ENCODE assay signal across 1 cellular context in the genomic region with DNA sequence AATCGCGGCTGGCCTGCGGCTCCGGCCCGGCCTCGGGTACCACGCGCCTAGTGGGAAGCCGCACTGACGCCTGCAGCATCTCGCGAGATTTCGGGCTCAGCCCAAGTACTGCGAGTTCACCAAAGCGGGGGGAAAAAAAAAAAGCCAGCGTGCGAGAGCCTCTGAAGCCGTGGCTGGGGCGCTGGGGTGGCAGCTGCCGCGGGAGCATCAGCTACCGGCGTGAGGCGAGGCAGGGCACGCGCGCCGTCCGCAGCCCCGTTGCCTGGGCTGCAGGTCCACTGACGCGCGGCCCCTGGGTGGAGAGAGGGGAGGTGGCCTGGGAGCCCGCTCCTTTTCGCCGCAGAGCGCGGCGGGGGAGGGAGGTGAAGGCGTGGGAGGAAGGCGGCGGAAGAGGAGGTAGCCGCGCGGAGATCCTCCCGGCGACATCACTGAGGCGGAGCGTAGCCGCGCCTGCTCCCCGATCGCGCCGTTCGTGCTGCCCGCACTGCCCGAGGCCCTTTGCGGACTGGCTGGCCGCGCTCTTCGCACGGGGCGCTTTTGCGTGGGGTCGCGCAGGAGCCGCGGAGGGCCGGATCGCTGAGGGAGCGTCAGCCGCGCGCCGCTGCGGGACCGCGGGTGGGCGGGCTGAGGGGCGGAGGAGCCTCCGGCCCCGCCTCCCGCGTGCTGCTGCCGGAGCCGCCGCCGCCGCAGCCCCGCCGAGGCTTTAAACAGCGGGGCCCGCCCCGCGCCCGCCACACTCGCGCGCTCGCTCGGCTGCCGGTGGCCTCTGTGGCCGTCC.
TF ChIP-seq lines count a peak whose summit lies in the region.

A gene (plus strand): TSS at position 734 of the 778 bp plus-strand sequence. CDS start 189 bp downstream, outside the sequence.

TF ChIP-seq in K562, 482 proteins besides CTCF, POLR2A, EP300 and RAD21 (continued from another document and continues in another):
- TF ChIP-seq, protein P1, sequence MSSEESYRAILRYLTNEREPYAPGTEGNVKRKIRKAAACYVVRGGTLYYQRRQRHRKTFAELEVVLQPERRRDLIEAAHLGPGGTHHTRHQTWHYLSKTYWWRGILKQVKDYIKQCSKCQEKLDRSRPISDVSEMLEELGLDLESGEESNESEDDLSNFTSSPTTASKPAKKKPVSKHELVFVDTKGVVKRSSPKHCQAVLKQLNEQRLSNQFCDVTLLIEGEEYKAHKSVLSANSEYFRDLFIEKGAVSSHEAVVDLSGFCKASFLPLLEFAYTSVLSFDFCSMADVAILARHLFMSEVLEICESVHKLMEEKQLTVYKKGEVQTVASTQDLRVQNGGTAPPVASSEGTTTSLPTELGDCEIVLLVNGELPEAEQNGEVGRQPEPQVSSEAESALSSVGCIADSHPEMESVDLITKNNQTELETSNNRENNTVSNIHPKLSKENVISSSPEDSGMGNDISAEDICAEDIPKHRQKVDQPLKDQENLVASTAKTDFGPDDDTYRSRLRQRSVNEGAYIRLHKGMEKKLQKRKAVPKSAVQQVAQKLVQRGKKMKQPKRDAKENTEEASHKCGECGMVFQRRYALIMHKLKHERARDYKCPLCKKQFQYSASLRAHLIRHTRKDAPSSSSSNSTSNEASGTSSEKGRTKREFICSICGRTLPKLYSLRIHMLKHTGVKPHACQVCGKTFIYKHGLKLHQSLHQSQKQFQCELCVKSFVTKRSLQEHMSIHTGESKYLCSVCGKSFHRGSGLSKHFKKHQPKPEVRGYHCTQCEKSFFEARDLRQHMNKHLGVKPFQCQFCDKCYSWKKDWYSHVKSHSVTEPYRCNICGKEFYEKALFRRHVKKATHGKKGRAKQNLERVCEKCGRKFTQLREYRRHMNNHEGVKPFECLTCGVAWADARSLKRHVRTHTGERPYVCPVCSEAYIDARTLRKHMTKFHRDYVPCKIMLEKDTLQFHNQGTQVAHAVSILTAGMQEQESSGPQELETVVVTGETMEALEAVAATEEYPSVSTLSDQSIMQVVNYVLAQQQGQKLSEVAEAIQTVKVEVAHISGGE (CRISPR knock-in tag; IDR thresholded peaks at IDR 0.05), result peak in 1 of 3 experiments; percentile 65; a peak in 1 of 6 replicates
- TF ChIP-seq CREB1 (IDR thresholded peaks at IDR 0.05), result peak; percentile 59; the same call in 1 of the 2 replicates
- 0 out of 2 replicates have a peak, but pooled peaks have one; percentile 40 for TF ChIP-seq CREB1 (CRISPR knock-in tag; IDR thresholded peaks at IDR 0.05)
- TF ChIP-seq RBM14 (IDR thresholded peaks at IDR 0.05; ENCODE audit: borderline replicate concordance, insufficient read depth, low read depth, low read length), result no peak
- TF ChIP-seq ZNF764 (CRISPR knock-in tag; IDR thresholded peaks at IDR 0.05; ENCODE audit: low read depth), result no peak
- TF ChIP-seq, protein P2, sequence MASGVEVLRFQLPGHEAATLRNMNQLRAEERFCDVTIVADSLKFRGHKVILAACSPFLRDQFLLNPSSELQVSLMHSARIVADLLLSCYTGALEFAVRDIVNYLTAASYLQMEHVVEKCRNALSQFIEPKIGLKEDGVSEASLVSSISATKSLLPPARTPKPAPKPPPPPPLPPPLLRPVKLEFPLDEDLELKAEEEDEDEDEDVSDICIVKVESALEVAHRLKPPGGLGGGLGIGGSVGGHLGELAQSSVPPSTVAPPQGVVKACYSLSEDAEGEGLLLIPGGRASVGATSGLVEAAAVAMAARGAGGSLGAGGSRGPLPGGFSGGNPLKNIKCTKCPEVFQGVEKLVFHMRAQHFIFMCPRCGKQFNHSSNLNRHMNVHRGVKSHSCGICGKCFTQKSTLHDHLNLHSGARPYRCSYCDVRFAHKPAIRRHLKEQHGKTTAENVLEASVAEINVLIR (CRISPR knock-in tag; IDR thresholded peaks at IDR 0.05), result no peak
- TF ChIP-seq ZNF175 (CRISPR knock-in tag; IDR thresholded peaks at IDR 0.05; ENCODE audit: low read depth), result no peak
- TF ChIP-seq, protein P3, sequence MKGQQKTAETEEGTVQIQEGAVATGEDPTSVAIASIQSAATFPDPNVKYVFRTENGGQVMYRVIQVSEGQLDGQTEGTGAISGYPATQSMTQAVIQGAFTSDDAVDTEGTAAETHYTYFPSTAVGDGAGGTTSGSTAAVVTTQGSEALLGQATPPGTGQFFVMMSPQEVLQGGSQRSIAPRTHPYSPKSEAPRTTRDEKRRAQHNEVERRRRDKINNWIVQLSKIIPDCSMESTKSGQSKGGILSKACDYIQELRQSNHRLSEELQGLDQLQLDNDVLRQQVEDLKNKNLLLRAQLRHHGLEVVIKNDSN (CRISPR knock-in tag; IDR thresholded peaks at IDR 0.05), result peak; percentile 52
- no peak for TF ChIP-seq HIVEP1 (CRISPR knock-in tag; IDR thresholded peaks at IDR 0.05)
- no peak for TF ChIP-seq STAT5B (CRISPR knock-in tag; IDR thresholded peaks at IDR 0.05)
- peak; percentile 66 for TF ChIP-seq ZFX (CRISPR knock-in tag; IDR thresholded peaks at IDR 0.05)
- TF ChIP-seq SUPT5H (IDR thresholded peaks at IDR 0.05), result peak; percentile 79
- TF ChIP-seq ZNF263 (CRISPR knock-in tag; IDR thresholded peaks at IDR 0.05; ENCODE audit: borderline replicate concordance), result 0 out of 2 replicates have a peak, but pooled peaks have one; percentile 41
- no peak for TF ChIP-seq MTA2 (IDR thresholded peaks at IDR 0.05; ENCODE audit: low read depth)
- TF ChIP-seq CBFA2T3 (IDR thresholded peaks at IDR 0.05), result no peak
- TF ChIP-seq RBFOX2 (IDR thresholded peaks at IDR 0.05; ENCODE audit: low read depth, low read length), result peak; percentile 91
- TF ChIP-seq CBX3 (IDR thresholded peaks at IDR 0.05; ENCODE audit: borderline replicate concordance in 1 of 2, low read length in 2 of 2), result peak in 1 of 2 experiments; percentile 59; a peak in 1 of 3 replicates
- no peak for TF ChIP-seq STAT5A (IDR thresholded peaks at IDR 0.05; ENCODE audit: borderline replicate concordance, low read length)
- TF ChIP-seq KAT7 (CRISPR knock-in tag; IDR thresholded peaks at IDR 0.05; ENCODE audit: borderline replicate concordance), result peak; percentile 92; the same call in 1 of the 2 replicates
- no peak for TF ChIP-seq ZBTB8A (IDR thresholded peaks at IDR 0.05; ENCODE audit: partially characterized antibody)
- TF ChIP-seq PRPF4 (IDR thresholded peaks at IDR 0.05; ENCODE audit: insufficient read depth, low read depth, low read length, poor library complexity, severe bottlenecking), result peak; percentile 13
- no peak for TF ChIP-seq SMARCA5 (IDR thresholded peaks at IDR 0.05)
- TF ChIP-seq, protein P4, sequence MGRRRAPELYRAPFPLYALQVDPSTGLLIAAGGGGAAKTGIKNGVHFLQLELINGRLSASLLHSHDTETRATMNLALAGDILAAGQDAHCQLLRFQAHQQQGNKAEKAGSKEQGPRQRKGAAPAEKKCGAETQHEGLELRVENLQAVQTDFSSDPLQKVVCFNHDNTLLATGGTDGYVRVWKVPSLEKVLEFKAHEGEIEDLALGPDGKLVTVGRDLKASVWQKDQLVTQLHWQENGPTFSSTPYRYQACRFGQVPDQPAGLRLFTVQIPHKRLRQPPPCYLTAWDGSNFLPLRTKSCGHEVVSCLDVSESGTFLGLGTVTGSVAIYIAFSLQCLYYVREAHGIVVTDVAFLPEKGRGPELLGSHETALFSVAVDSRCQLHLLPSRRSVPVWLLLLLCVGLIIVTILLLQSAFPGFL (CRISPR knock-in tag; IDR thresholded peaks at IDR 0.05), result no peak
- no peak for TF ChIP-seq ZNF76 (CRISPR knock-in tag; IDR thresholded peaks at IDR 0.05; ENCODE audit: borderline replicate concordance)
- TF ChIP-seq EWSR1 (IDR thresholded peaks at IDR 0.05; ENCODE audit: borderline replicate concordance, low read depth, partially characterized antibody), result no peak
- TF ChIP-seq, protein P5, sequence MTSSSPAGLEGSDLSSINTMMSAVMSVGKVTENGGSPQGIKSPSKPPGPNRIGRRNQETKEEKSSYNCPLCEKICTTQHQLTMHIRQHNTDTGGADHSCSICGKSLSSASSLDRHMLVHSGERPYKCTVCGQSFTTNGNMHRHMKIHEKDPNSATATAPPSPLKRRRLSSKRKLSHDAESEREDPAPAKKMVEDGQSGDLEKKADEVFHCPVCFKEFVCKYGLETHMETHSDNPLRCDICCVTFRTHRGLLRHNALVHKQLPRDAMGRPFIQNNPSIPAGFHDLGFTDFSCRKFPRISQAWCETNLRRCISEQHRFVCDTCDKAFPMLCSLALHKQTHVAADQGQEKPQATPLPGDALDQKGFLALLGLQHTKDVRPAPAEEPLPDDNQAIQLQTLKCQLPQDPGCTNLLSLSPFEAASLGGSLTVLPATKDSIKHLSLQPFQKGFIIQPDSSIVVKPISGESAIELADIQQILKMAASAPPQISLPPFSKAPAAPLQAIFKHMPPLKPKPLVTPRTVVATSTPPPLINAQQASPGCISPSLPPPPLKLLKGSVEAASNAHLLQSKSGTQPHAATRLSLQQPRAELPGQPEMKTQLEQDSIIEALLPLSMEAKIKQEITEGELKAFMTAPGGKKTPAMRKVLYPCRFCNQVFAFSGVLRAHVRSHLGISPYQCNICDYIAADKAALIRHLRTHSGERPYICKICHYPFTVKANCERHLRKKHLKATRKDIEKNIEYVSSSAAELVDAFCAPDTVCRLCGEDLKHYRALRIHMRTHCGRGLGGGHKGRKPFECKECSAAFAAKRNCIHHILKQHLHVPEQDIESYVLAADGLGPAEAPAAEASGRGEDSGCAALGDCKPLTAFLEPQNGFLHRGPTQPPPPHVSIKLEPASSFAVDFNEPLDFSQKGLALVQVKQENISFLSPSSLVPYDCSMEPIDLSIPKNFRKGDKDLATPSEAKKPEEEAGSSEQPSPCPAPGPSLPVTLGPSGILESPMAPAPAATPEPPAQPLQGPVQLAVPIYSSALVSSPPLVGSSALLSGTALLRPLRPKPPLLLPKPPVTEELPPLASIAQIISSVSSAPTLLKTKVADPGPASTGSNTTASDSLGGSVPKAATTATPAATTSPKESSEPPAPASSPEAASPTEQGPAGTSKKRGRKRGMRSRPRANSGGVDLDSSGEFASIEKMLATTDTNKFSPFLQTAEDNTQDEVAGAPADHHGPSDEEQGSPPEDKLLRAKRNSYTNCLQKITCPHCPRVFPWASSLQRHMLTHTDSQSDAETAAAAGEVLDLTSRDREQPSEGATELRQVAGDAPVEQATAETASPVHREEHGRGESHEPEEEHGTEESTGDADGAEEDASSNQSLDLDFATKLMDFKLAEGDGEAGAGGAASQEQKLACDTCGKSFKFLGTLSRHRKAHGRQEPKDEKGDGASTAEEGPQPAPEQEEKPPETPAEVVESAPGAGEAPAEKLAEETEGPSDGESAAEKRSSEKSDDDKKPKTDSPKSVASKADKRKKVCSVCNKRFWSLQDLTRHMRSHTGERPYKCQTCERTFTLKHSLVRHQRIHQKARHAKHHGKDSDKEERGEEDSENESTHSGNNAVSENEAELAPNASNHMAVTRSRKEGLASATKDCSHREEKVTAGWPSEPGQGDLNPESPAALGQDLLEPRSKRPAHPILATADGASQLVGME (CRISPR knock-in tag; IDR thresholded peaks at IDR 0.05), result 0 out of 2 replicates have a peak, but pooled peaks have one; percentile 40
- TF ChIP-seq, protein P6, sequence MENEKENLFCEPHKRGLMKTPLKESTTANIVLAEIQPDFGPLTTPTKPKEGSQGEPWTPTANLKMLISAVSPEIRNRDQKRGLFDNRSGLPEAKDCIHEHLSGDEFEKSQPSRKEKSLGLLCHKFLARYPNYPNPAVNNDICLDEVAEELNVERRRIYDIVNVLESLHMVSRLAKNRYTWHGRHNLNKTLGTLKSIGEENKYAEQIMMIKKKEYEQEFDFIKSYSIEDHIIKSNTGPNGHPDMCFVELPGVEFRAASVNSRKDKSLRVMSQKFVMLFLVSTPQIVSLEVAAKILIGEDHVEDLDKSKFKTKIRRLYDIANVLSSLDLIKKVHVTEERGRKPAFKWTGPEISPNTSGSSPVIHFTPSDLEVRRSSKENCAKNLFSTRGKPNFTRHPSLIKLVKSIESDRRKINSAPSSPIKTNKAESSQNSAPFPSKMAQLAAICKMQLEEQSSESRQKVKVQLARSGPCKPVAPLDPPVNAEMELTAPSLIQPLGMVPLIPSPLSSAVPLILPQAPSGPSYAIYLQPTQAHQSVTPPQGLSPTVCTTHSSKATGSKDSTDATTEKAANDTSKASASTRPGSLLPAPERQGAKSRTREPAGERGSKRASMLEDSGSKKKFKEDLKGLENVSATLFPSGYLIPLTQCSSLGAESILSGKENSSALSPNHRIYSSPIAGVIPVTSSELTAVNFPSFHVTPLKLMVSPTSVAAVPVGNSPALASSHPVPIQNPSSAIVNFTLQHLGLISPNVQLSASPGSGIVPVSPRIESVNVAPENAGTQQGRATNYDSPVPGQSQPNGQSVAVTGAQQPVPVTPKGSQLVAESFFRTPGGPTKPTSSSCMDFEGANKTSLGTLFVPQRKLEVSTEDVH (IDR thresholded peaks at IDR 0.05; ENCODE audit: low read depth, partially characterized antibody), result peak; percentile 35
- no peak for TF ChIP-seq KLF6 (CRISPR knock-in tag; IDR thresholded peaks at IDR 0.05; ENCODE audit: borderline replicate concordance)
- no peak for TF ChIP-seq ZNF347 (CRISPR knock-in tag; IDR thresholded peaks at IDR 0.05; ENCODE audit: low read depth)
- TF ChIP-seq, protein P7, sequence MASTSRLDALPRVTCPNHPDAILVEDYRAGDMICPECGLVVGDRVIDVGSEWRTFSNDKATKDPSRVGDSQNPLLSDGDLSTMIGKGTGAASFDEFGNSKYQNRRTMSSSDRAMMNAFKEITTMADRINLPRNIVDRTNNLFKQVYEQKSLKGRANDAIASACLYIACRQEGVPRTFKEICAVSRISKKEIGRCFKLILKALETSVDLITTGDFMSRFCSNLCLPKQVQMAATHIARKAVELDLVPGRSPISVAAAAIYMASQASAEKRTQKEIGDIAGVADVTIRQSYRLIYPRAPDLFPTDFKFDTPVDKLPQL (IDR thresholded peaks at IDR 0.05; ENCODE audit: extremely low read depth, insufficient read length), result peak; percentile 10
- TF ChIP-seq, protein P8, sequence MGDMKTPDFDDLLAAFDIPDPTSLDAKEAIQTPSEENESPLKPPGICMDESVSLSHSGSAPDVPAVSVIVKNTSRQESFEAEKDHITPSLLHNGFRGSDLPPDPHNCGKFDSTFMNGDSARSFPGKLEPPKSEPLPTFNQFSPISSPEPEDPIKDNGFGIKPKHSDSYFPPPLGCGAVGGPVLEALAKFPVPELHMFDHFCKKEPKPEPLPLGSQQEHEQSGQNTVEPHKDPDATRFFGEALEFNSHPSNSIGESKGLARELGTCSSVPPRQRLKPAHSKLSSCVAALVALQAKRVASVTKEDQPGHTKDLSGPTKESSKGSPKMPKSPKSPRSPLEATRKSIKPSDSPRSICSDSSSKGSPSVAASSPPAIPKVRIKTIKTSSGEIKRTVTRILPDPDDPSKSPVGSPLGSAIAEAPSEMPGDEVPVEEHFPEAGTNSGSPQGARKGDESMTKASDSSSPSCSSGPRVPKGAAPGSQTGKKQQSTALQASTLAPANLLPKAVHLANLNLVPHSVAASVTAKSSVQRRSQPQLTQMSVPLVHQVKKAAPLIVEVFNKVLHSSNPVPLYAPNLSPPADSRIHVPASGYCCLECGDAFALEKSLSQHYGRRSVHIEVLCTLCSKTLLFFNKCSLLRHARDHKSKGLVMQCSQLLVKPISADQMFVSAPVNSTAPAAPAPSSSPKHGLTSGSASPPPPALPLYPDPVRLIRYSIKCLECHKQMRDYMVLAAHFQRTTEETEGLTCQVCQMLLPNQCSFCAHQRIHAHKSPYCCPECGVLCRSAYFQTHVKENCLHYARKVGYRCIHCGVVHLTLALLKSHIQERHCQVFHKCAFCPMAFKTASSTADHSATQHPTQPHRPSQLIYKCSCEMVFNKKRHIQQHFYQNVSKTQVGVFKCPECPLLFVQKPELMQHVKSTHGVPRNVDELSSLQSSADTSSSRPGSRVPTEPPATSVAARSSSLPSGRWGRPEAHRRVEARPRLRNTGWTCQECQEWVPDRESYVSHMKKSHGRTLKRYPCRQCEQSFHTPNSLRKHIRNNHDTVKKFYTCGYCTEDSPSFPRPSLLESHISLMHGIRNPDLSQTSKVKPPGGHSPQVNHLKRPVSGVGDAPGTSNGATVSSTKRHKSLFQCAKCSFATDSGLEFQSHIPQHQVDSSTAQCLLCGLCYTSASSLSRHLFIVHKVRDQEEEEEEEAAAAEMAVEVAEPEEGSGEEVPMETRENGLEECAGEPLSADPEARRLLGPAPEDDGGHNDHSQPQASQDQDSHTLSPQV (IDR thresholded peaks at IDR 0.05), result no peak; the same call in 1 of the 2 replicates
- TF ChIP-seq TAF9B (IDR thresholded peaks at IDR 0.05; ENCODE audit: partially characterized antibody), result no peak
- no peak for TF ChIP-seq ZNF589 (CRISPR knock-in tag; IDR thresholded peaks at IDR 0.05; ENCODE audit: low read depth)
- peak; percentile 94 for TF ChIP-seq ARHGAP35 (IDR thresholded peaks at IDR 0.05; ENCODE audit: partially characterized antibody)
